Comparison of ENCODE assay signal across 8 cellular contexts in genomic region chr3:146187334-146187950, GRCh38. TPM values are rescaled to one million over a fixed set of nuclear protein-coding genes. Genes with fewer than 3 reads are reported as not detected.
A peak's percentile ranks its signal among the peaks of the same experiment; 100 is the strongest.
DNase-seq lines count a peak whose midpoint lies in the region; ATAC-seq and TF ChIP-seq lines count a peak whose summit lies in the region.

No MANE protein-coding gene starts in this region.

- no peaks in the 10 kb centered on the region for H3K36me3 ChIP-seq in Karpas-422 (ENCODE audit: insufficient read depth, low read length)
- peaks cover 9% of the 10 kb centered on the region for H3K36me3 ChIP-seq in adipocyte (ENCODE audit: control insufficient read depth, insufficient read depth, low read length, severe bottlenecking)
- no peaks in the 10 kb centered on the region for H3K36me3 ChIP-seq in kidney epithelial cell (ENCODE audit: control insufficient read depth, insufficient read depth, low read length)

- intact Hi-C loops in CD14-positive monocyte (cut with micrococcal nuclease): no loop called here

- no peaks in the 10 kb centered on the region for H3K4me1 Mint-ChIP-seq in CD14-positive monocyte
- peaks cover 0 to 2% of the 10 kb centered on the region in 2 donors for H3K4me1 Mint-ChIP-seq in effector memory CD8-positive, alpha-beta T cell (ENCODE audit: low read depth in 2 of 2)

- no peak overlapping the region for H3K27ac Mint-ChIP-seq in CD14-positive monocyte
- no peak overlapping the region for H3K27ac Mint-ChIP-seq in effector memory CD8-positive, alpha-beta T cell

- no peaks in the 10 kb centered on the region for H3K9me2 ChIP-seq in Karpas-422 (replicated peaks; ENCODE audit: insufficient read depth, low read length)

- no peaks in the 10 kb centered on the region for H4K20me1 ChIP-seq in Karpas-422 (ENCODE audit: insufficient read depth, low read depth, low read length)

- no peaks in the 10 kb centered on the region for H3K36me3 Mint-ChIP-seq in CD14-positive monocyte
- H3K36me3 Mint-ChIP-seq in effector memory CD8-positive, alpha-beta T cell (ENCODE audit: insufficient read depth): no peaks in the 10 kb centered on the region

- no peak overlapping the region for H3K4me3 Mint-ChIP-seq in CD14-positive monocyte
- no peak overlapping the region for H3K4me3 Mint-ChIP-seq in effector memory CD8-positive, alpha-beta T cell

- H3K9ac ChIP-seq in Karpas-422 (ENCODE audit: low read length) (no peak overlapping the region), adipocyte (ENCODE audit: low read length) (no peak overlapping the region)

- H3K4me3 ChIP-seq in Karpas-422 (ENCODE audit: low read length) (no peak overlapping the region), adipocyte (ENCODE audit: low read length) (no peak overlapping the region), kidney epithelial cell (ENCODE audit: low read depth, low read length) (no peak overlapping the region)

- no peaks in the 10 kb centered on the region for H3K27me3 ChIP-seq in Karpas-422 (ENCODE audit: low read length)
- no peaks in the 10 kb centered on the region for H3K27me3 ChIP-seq in adipocyte (replicated peaks; ENCODE audit: control insufficient read depth, insufficient read depth, low read length)
- H3K27me3 ChIP-seq in kidney epithelial cell (ENCODE audit: control insufficient read depth, insufficient read depth, low read length): no peaks in the 10 kb centered on the region

- H3K4me1 ChIP-seq in Karpas-422 (ENCODE audit: low read length) (no peaks in the 10 kb centered on the region), adipocyte (ENCODE audit: control insufficient read depth, insufficient read depth, low read length) (no peaks in the 10 kb centered on the region)

- DNase-seq in CD14-positive monocyte (ENCODE audit: low spot score) (no peak), Karpas-422 (peak; percentile 69), adipocyte (ENCODE audit: low read depth) (peak; percentile 80), kidney epithelial cell (ENCODE audit: low read depth) (no peak)
- DNase-seq in effector memory CD8-positive, alpha-beta T cell: no peak

- ATAC-seq in GM21528 (IDR thresholded peaks at IDR 0.05; ENCODE audit: low FRiP score, unreplicated experiment) (no peak), HG02623 (IDR thresholded peaks at IDR 0.05; ENCODE audit: unreplicated experiment) (no peak), GM21529 (IDR thresholded peaks at IDR 0.05; ENCODE audit: unreplicated experiment) (no peak)
- ATAC-seq in effector memory CD8-positive, alpha-beta T cell (replicated peaks): no peak

- no peak overlapping the region for H3K27ac ChIP-seq in Karpas-422 (ENCODE audit: low read length)

- peaks cover 0 to 4% (median 3%) of the 10 kb centered on the region in 3 donors for H3K27me3 Mint-ChIP-seq in CD14-positive monocyte (ENCODE audit: low read depth in 3 of 3)
- peaks cover 0 to 9% of the 10 kb centered on the region in 2 donors for H3K27me3 Mint-ChIP-seq in effector memory CD8-positive, alpha-beta T cell

- peak; percentile 21 for TF ChIP-seq CTCF in CD14-positive monocyte (IDR thresholded peaks at IDR 0.05)
- peak; percentile 53 for TF ChIP-seq CTCF in kidney epithelial cell (IDR thresholded peaks at IDR 0.05; ENCODE audit: insufficient read depth, low read length, poor library complexity, severe bottlenecking)

- H3K79me2 ChIP-seq in Karpas-422 (ENCODE audit: low read length): no peaks in the 10 kb centered on the region

- H3K9me3 ChIP-seq in Karpas-422 (ENCODE audit: low read length): no peaks in the 10 kb centered on the region
- H3K9me3 ChIP-seq in adipocyte (ENCODE audit: control insufficient read depth, low read length): no peaks in the 10 kb centered on the region

- no peak overlapping the region for H2AFZ ChIP-seq in Karpas-422 (ENCODE audit: low read length)

- peaks cover 0 to 3% (median 0%) of the 10 kb centered on the region in 7 donors for H3K9me3 Mint-ChIP-seq in CD14-positive monocyte
- no peaks in the 10 kb centered on the region for H3K9me3 Mint-ChIP-seq in effector memory CD8-positive, alpha-beta T cell

- no peak overlapping the region for H3K4me2 ChIP-seq in Karpas-422 (ENCODE audit: low read depth, low read length, poor library complexity, severe bottlenecking)

RNA-seq across cellular contexts. Expression of gene PLOD2, which starts 26.5 kb away (rescaled TPM):
- polyA plus RNA-seq in CD14-positive monocyte: not detected
- total RNA-seq in Karpas-422 (2014; rRNA removed; shearing (Covaris generic); ENCODE audit: low replicate concordance): not detected in 2 replicates
- 32.5 and 38.5 TPM in 2 replicates for total RNA-seq in kidney epithelial cell

Comparison
In these comparisons a context has a peak if more than half of its experiments do, and no peak if none do; other contexts are left out.
1. DNase-seq: peak in Karpas-422 (single experiment) and adipocyte (single experiment); none in CD14-positive monocyte (single experiment), kidney epithelial cell (single experiment) and effector memory CD8-positive, alpha-beta T cell (0 of 3).
2. RNA of gene PLOD2, which starts 26.5 kb away (total RNA-seq): 32.5 to 38.5 TPM in kidney epithelial cell; not detected in Karpas-422; every median in the first group is over 10 times any median in the second.